In the genomic region with DNA sequence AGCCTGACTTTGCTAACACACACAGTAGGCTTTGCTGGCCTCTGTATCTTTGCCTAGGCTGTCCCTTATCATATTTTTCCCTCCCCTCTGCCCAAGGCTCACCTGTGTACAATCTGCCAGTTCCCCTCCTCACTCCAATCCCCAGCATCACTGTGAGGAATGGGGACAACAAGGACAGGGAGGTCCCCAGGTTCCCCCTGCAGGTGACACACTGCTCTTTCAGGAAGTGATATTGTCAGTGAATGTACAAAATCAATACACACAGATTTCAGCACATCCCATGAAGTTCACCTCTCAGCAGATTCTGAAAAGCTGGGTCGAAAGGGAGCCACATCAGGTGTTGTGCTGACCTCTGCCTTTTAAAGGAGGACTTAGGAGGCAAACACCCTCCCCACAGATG, we compare ENCODE assay signal across 1 cellular context.
TF ChIP-seq lines count a peak whose summit lies in the region.

No MANE protein-coding gene starts in this region.

TF ChIP-seq in H1, 55 proteins besides CTCF, POLR2A, EP300 and RAD21:
- TF ChIP-seq TBP (IDR thresholded peaks at IDR 0.05; ENCODE audit: low read depth, low read length) (no peak), YY1 (IDR thresholded peaks at IDR 0.05; ENCODE audit: low read depth, low read length) (no peak)
- TF ChIP-seq, protein P1, sequence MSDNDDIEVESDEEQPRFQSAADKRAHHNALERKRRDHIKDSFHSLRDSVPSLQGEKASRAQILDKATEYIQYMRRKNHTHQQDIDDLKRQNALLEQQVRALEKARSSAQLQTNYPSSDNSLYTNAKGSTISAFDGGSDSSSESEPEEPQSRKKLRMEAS (IDR thresholded peaks at IDR 0.05), result no peak
TF ChIP-seq in H1: peak in this region for 0.
